ENCODE assay signal across 10 cellular contexts in genomic region chr19:44552324-44552723, GRCh38. TPM values are rescaled to one million over a fixed set of nuclear protein-coding genes. Genes with fewer than 3 reads are reported as not detected.
DNase-seq lines count a peak whose midpoint lies in the region; ATAC-seq and TF ChIP-seq lines count a peak whose summit lies in the region.
"Had no signal": no experiment of that assay in that cellular context is flagged by ENCODE, and none has a peak within 500 bp of the region (broad histone marks: within the 10 kb centered on the region; RNA-seq: fewer than 3 reads in every experiment).

No MANE protein-coding gene starts in this region.

- H3K36me3 ChIP-seq in kidney epithelial cell (ENCODE audit: control insufficient read depth, insufficient read depth, low read length): no peaks in the 10 kb centered on the region
- H3K36me3 ChIP-seq: neutrophil had no signal

- H3K27me3 ChIP-seq in kidney epithelial cell (ENCODE audit: control insufficient read depth, insufficient read depth, low read length): no peaks in the 10 kb centered on the region
- H3K27me3 ChIP-seq: neutrophil had no signal

- TF ChIP-seq EP300 in Ishikawa (IDR thresholded peaks at IDR 0.05; ENCODE audit: borderline replicate concordance): no peak

- TF ChIP-seq RAD21 in Ishikawa (IDR thresholded peaks at IDR 0.05; ENCODE audit: low read depth): peak; percentile 58

- H3K4me3 ChIP-seq in kidney epithelial cell (ENCODE audit: low read depth, low read length): no peak overlapping the region

- ATAC-seq in GM18909 (IDR thresholded peaks at IDR 0.05; ENCODE audit: poor library complexity, unreplicated experiment): no peak
- ATAC-seq in activated CD4-positive, CD25-positive, alpha-beta regulatory T cell treated with anti-CD3 and anti-CD28 coated beads, Interleukin-2, amount 50 U/mL, for 24 hours: no peak

- DNase-seq in EL (peak; percentile 59), kidney epithelial cell (ENCODE audit: low read depth) (no peak), NCI-H510A (lab: John Stamatoyannopoulos, UW) (no peak), anterior cingulate cortex (lab: John Stamatoyannopoulos, UW) (no peak)
- peak; percentile 58 for DNase-seq in activated CD8-positive, alpha-beta memory T cell treated with anti-CD3 and anti-CD28 coated beads for 24 hours

- TF ChIP-seq CTCF in kidney epithelial cell (IDR thresholded peaks at IDR 0.05; ENCODE audit: insufficient read depth, low read length, poor library complexity, severe bottlenecking): peak; percentile 53

TF ChIP-seq in Ishikawa, 13 proteins besides CTCF, POLR2A, EP300 and RAD21:
- no peak for TF ChIP-seq REST (IDR thresholded peaks at IDR 0.05; ENCODE audit: low read depth)
- TF ChIP-seq TEAD4 (IDR thresholded peaks at IDR 0.05): no peak
- TF ChIP-seq USF1 (IDR thresholded peaks at IDR 0.05): no peak
- no peak for TF ChIP-seq EGR1 (IDR thresholded peaks at IDR 0.05)
- no peak for TF ChIP-seq CEBPB (IDR thresholded peaks at IDR 0.05)
- no peak for TF ChIP-seq CREB1 (IDR thresholded peaks at IDR 0.05; ENCODE audit: low read depth)
- TF ChIP-seq ZBTB7A (IDR thresholded peaks at IDR 0.05; ENCODE audit: low read depth): no peak
- no peak for TF ChIP-seq NFIC (IDR thresholded peaks at IDR 0.05)
- TF ChIP-seq MAX (IDR thresholded peaks at IDR 0.05): no peak
- no peak for TF ChIP-seq TCF12 (IDR thresholded peaks at IDR 0.05; ENCODE audit: low read depth)
- TF ChIP-seq TAF1 (IDR thresholded peaks at IDR 0.05; ENCODE audit: low read depth): no peak
- no peak for TF ChIP-seq FOXM1 (IDR thresholded peaks at IDR 0.05; ENCODE audit: borderline replicate concordance, low read depth)
- no peak for TF ChIP-seq YY1 (IDR thresholded peaks at IDR 0.05; ENCODE audit: low read depth)

RNA-seq across cellular contexts. Expression of gene CEACAM20, which starts 22.8 kb away (rescaled TPM):
- not detected in 2 replicates for total RNA-seq in kidney epithelial cell
- total RNA-seq: T-helper 1 cell treated with Interleukin-12 subunit alpha and Interleukin-12 subunit beta and Interleukin-4 antibody, amounts not matched to agents 30 ng/mL and 1 ng/mL, for 36 hours had no signal

RNA-seq across cellular contexts. Expression of gene ZNF180, which starts 52.0 kb away (rescaled TPM):
- total RNA-seq in kidney epithelial cell: 6.0 and 16.6 TPM in 2 replicates

Comparison
In these comparisons a context has a peak if more than half of its experiments do, and no peak if none do; other contexts are left out.
1. DNase-seq: peak in EL (single experiment) and activated CD8-positive, alpha-beta memory T cell treated with anti-CD3 and anti-CD28 coated beads for 24 hours (single experiment); none in kidney epithelial cell (single experiment), NCI-H510A (single experiment) and anterior cingulate cortex (0 of 58).